1 cellular context compared by ENCODE assay signal in genomic region chr15:25416693-25417092, GRCh38.
TF ChIP-seq lines count a peak whose summit lies in the region.

No MANE protein-coding gene starts in this region.

TF ChIP-seq in GM23338, 12 proteins besides CTCF, POLR2A, EP300 and RAD21 (continued from another document):
- TF ChIP-seq REST (IDR thresholded peaks at IDR 0.05; ENCODE audit: unreplicated experiment) (no peak), STAT1 (IDR thresholded peaks at IDR 0.05; ENCODE audit: unreplicated experiment) (no peak), CREB1 (CRISPR knock-in tag; IDR thresholded peaks at IDR 0.05; ENCODE audit: low read depth) (no peak), ETS1 (IDR thresholded peaks at IDR 0.05) (no peak), JUNB (IDR thresholded peaks at IDR 0.05; ENCODE audit: unreplicated experiment) (no peak)
